ENCODE assay signal across 24 cellular contexts in genomic region chr13:98534821-98535220, GRCh38. TPM values are rescaled to one million over a fixed set of nuclear protein-coding genes. Genes with fewer than 3 reads are reported as not detected.
DNase-seq lines count a peak whose midpoint lies in the region; ATAC-seq, FAIRE-seq and TF ChIP-seq lines count a peak whose summit lies in the region.
"Had no signal": no experiment of that assay in that cellular context is flagged by ENCODE, and none has a peak within 500 bp of the region (broad histone marks: within the 10 kb centered on the region; RNA-seq: fewer than 3 reads in every experiment).

No MANE protein-coding gene starts in this region.

- no peaks in the 10 kb centered on the region for H3K27me3 Mint-ChIP-seq in stimulated activated naive CD8-positive, alpha-beta T cell treated with anti-CD3 and anti-CD28 coated beads, Interleukin-15, Interleukin-2, amounts not matched to agents 100 ng/mL and 50 ng/mL, for 24 hours
- H3K27me3 Mint-ChIP-seq in activated CD8-positive, alpha-beta T cell treated with anti-CD3 and anti-CD28 coated beads, Interleukin-2, amount 10 ng/mL, durations not matched to agents 7 days and 5 days (ENCODE audit: low read depth), result no peaks in the 10 kb centered on the region
- H3K27me3 Mint-ChIP-seq in memory B cell, result no peaks in the 10 kb centered on the region
- H3K27me3 Mint-ChIP-seq: naive B cell had no signal

- no peak for ATAC-seq in stimulated activated naive CD8-positive, alpha-beta T cell treated with anti-CD3 and anti-CD28 coated beads, Interleukin-15, Interleukin-2, amounts not matched to agents 100 U/mL and 50 U/mL, for 24 hours
- no peak for ATAC-seq in activated CD8-positive, alpha-beta T cell treated with anti-CD3 and anti-CD28 coated beads, Interleukin-2, amount 10 ng/mL, durations not matched to agents 7 days and 5 days
- ATAC-seq in memory B cell (ENCODE audit: low read depth), result no peak
- ATAC-seq: gastroesophageal sphincter, left lung had no signal

- no peaks in the 10 kb centered on the region for H3K9me3 Mint-ChIP-seq in stimulated activated naive CD8-positive, alpha-beta T cell treated with anti-CD3 and anti-CD28 coated beads, Interleukin-15, Interleukin-2, amounts not matched to agents 100 ng/mL and 50 ng/mL, for 24 hours
- H3K9me3 Mint-ChIP-seq in activated CD8-positive, alpha-beta T cell treated with anti-CD3 and anti-CD28 coated beads, Interleukin-2, amount 10 ng/mL, durations not matched to agents 7 days and 5 days (ENCODE audit: insufficient read depth), result no peaks in the 10 kb centered on the region
- H3K9me3 Mint-ChIP-seq in memory B cell, result no peaks in the 10 kb centered on the region
- H3K9me3 Mint-ChIP-seq: activated T-helper 1 cell treated with anti-CD3 and anti-CD28 coated beads, Interleukin-12 subunit alpha, Interleukin-12 subunit beta, Interleukin-2, Interleukin-4 antibody, amounts not matched to agents 30 ng/mL and 10 ng/mL and 1 ng/mL, durations not matched to agents 14 hours and 24 hours and 36 hours; naive B cell; T-helper 1 cell treated with Interleukin-12 subunit alpha and Interleukin-12 subunit beta and Interleukin-4 antibody, amounts not matched to agents 30 μg/mL and 1 μg/mL, for 36 hours had no signal

- CTCF ChIA-PET in activated CD8-positive, alpha-beta T cell treated with anti-CD3 and anti-CD28 coated beads, Interleukin-2, amount 10 ng/mL, durations not matched to agents 7 days and 5 days (lab: Charles Lee), result no interaction called here

- peaks cover 45% of the 10 kb centered on the region for H3K36me3 Mint-ChIP-seq in stimulated activated naive CD8-positive, alpha-beta T cell treated with anti-CD3 and anti-CD28 coated beads, Interleukin-15, Interleukin-2, amounts not matched to agents 100 ng/mL and 50 ng/mL, for 24 hours (ENCODE audit: low read depth)
- peaks cover 28% of the 10 kb centered on the region for H3K36me3 Mint-ChIP-seq in activated CD8-positive, alpha-beta T cell treated with anti-CD3 and anti-CD28 coated beads, Interleukin-2, amount 10 ng/mL, durations not matched to agents 7 days and 5 days (ENCODE audit: low read depth)
- H3K36me3 Mint-ChIP-seq in memory B cell, result peaks cover 11% of the 10 kb centered on the region
- H3K36me3 Mint-ChIP-seq: naive B cell had no signal

- peaks cover 92% of the 10 kb centered on the region for H3K4me1 Mint-ChIP-seq in stimulated activated naive CD8-positive, alpha-beta T cell treated with anti-CD3 and anti-CD28 coated beads, Interleukin-15, Interleukin-2, amounts not matched to agents 100 ng/mL and 50 ng/mL, for 24 hours (ENCODE audit: low read depth)
- peaks cover 73% of the 10 kb centered on the region for H3K4me1 Mint-ChIP-seq in activated CD8-positive, alpha-beta T cell treated with anti-CD3 and anti-CD28 coated beads, Interleukin-2, amount 10 ng/mL, durations not matched to agents 7 days and 5 days (ENCODE audit: low read depth)
- H3K4me1 Mint-ChIP-seq in memory B cell, result peaks cover 63% of the 10 kb centered on the region

- no peak for TF ChIP-seq CTCF in D721Med (IDR thresholded peaks at IDR 0.05; ENCODE audit: insufficient read depth, missing control alignments)

- peak overlapping the region; percentile 58 for H3K27ac Mint-ChIP-seq in stimulated activated naive CD8-positive, alpha-beta T cell treated with anti-CD3 and anti-CD28 coated beads, Interleukin-15, Interleukin-2, amounts not matched to agents 100 ng/mL and 50 ng/mL, for 24 hours
- peak overlapping the region; percentile 30 for H3K27ac Mint-ChIP-seq in activated CD8-positive, alpha-beta T cell treated with anti-CD3 and anti-CD28 coated beads, Interleukin-2, amount 10 ng/mL, durations not matched to agents 7 days and 5 days
- H3K27ac Mint-ChIP-seq in memory B cell, result peak overlapping the region; percentile 62
- H3K27ac Mint-ChIP-seq: T-helper 1 cell treated with Interleukin-12 subunit alpha and Interleukin-12 subunit beta and Interleukin-4 antibody, amounts not matched to agents 30 μg/mL and 1 μg/mL, for 36 hours had no signal

- POLR2A ChIA-PET in activated CD8-positive, alpha-beta T cell treated with anti-CD3 and anti-CD28 coated beads, Interleukin-2, amount 10 ng/mL, durations not matched to agents 7 days and 5 days (lab: Charles Lee), result no interaction called here

- no peak for FAIRE-seq in D721Med (lab: Jason Lieb, UNC)

- no peak for DNase-seq in stimulated activated naive CD8-positive, alpha-beta T cell treated with anti-CD3 and anti-CD28 coated beads, Interleukin-15, Interleukin-2, amounts not matched to agents 100 U/mL and 50 U/mL, for 24 hours
- DNase-seq in activated CD8-positive, alpha-beta T cell treated with anti-CD3 and anti-CD28 coated beads, Interleukin-2, amount 10 ng/mL, durations not matched to agents 7 days and 5 days, result no peak
- DNase-seq in memory B cell (ENCODE audit: low spot score in 2 of 2), result no peak
- DNase-seq in D721Med (ENCODE audit: insufficient read length, low spot score), result no peak
- no peak for DNase-seq in stimulated activated CD4-positive, alpha-beta T cell treated with anti-CD3 and anti-CD28 coated beads, Interleukin-2, amount 100 ng/mL, for 48 hours
- no peak for DNase-seq in RPMI8226
- no peak for DNase-seq in CD1c-positive myeloid dendritic cell (ENCODE audit: extremely low spot score)
- DNase-seq: ACHN; activated CD4-positive, alpha-beta T cell treated with anti-CD3 and anti-CD28 coated beads for 1 hour; activated naive CD4-positive, alpha-beta T cell treated with anti-CD3 and anti-CD28 coated beads, Interleukin-2, amount 50 U/mL, for 16 hours; BE2C; hippocampal formation; Kasumi-1; left lung; naive B cell; NCI-H146; NCI-H446 treated with DMSO at 0.1 percent for 48 hours; NCI-H82; psoas muscle; upper lobe of left lung had no signal

- no peak overlapping the region for H3K4me3 Mint-ChIP-seq in stimulated activated naive CD8-positive, alpha-beta T cell treated with anti-CD3 and anti-CD28 coated beads, Interleukin-15, Interleukin-2, amounts not matched to agents 100 ng/mL and 50 ng/mL, for 24 hours
- H3K4me3 Mint-ChIP-seq in activated CD8-positive, alpha-beta T cell treated with anti-CD3 and anti-CD28 coated beads, Interleukin-2, amount 10 ng/mL, durations not matched to agents 7 days and 5 days, result no peak overlapping the region
- no peak overlapping the region for H3K4me3 Mint-ChIP-seq in memory B cell
- H3K4me3 Mint-ChIP-seq: activated T-helper 1 cell treated with anti-CD3 and anti-CD28 coated beads, Interleukin-12 subunit alpha, Interleukin-12 subunit beta, Interleukin-2, Interleukin-4 antibody, amounts not matched to agents 30 ng/mL and 10 ng/mL and 1 ng/mL, durations not matched to agents 14 hours and 24 hours and 36 hours; naive B cell; T-helper 1 cell treated with Interleukin-12 subunit alpha and Interleukin-12 subunit beta and Interleukin-4 antibody, amounts not matched to agents 30 μg/mL and 1 μg/mL, for 36 hours had no signal

RNA-seq across cellular contexts. Expression of gene STK24, which starts 42.1 kb away (rescaled TPM):
- 100 to 1,000 TPM; 140 to 151 TPM for total RNA-seq in activated CD8-positive, alpha-beta T cell treated with anti-CD3 and anti-CD28 coated beads, Interleukin-2, amount 10 ng/mL, durations not matched to agents 7 days and 5 days
